Comparison of ENCODE assay signal across 23 cellular contexts in the genomic region with DNA sequence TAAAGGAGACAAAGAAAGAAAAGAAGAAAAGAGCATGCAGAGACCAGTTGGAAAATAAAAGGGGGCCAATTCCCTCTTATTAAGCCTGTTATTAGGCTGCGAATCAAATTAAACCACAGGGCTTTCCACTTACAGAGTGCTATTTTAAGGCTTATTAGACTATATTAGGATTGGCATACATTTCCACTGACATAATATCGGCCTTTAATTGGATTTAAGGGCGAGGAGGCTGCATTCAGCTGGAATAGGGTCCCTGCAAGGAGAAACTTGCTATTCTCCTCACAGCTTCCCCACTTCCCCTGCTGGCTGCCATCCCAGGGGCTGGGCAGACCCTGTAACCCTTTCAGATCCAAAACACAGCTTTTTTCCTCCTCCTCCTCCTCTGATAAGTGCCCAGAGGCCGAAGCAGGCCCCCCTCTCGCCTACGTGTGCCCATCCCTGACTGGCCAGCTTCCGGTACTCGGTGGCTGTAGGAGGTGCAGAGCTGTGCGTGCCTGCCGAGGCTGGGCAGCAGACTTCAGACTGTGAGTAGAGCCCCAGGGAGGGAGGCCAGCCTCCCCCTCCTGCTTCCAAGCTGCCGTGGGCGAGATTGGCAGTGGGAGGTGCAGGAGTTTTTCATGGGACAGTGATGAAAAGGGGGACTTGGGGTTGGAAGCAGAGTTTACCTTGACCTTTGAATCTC.
DNase-seq lines count a peak whose midpoint lies in the region; ATAC-seq and TF ChIP-seq lines count a peak whose summit lies in the region.
"Had no signal": no experiment of that assay in that cellular context is flagged by ENCODE, and none has a peak within 500 bp of the region (broad histone marks: within the 10 kb centered on the region; RNA-seq: fewer than 3 reads in every experiment).

No MANE protein-coding gene starts in this region.

- no peak for TF ChIP-seq CTCF in heart right ventricle (IDR thresholded peaks at IDR 0.05)
- no peak for TF ChIP-seq CTCF in omental fat pad (IDR thresholded peaks at IDR 0.05)
- no peak for TF ChIP-seq CTCF in RWPE1 (conservative IDR thresholded peaks at IDR 0.05; ENCODE audit: low read depth)

- CTCF ChIA-PET in RWPE1 (lab: Yijun Ruan, JAX), result interaction anchor here (0.6 kb wide), 1 partner anchor 16 kb away, joined by 3 read pairs; no protein-coding TSS in a partner anchor

- WGBS in heart right ventricle, 2 donors, result 23 to 30% methylated on average over 12 of the region's 12 CpGs

- intact Hi-C loops in heart right ventricle (cut with DNase I), result no loop called here

- H3K4me3 ChIP-seq in heart right ventricle, result peak overlapping the region in 3 of 10 donors; percentile 3 to 18 (median 14)
- H3K4me3 ChIP-seq: A549, adrenal gland, pancreas, vagina had no signal

- H3K9me3 ChIP-seq in heart right ventricle, result no peaks in the 10 kb centered on the region
- H3K9me3 ChIP-seq: adrenal gland, pancreas, vagina had no signal

- peaks cover 3 to 25% (median 13%) of the 10 kb centered on the region in 9 donors for H3K4me1 ChIP-seq in heart right ventricle
- H3K4me1 ChIP-seq: A549, pancreas had no signal

- POLR2A ChIA-PET in RWPE1 (lab: Yijun Ruan, JAX; ENCODE audit: low non-redundant PET), result interaction anchor here (0.6 kb wide), 1 partner anchor 66 kb away, joined by 3 read pairs; no protein-coding TSS in a partner anchor

- H3K27ac ChIP-seq in heart right ventricle (no peak overlapping the region), RWPE1 (no peak overlapping the region)
- H3K27ac ChIP-seq: A549, pancreas, vagina had no signal

- no peaks in the 10 kb centered on the region for H3K36me3 ChIP-seq in heart right ventricle
- H3K36me3 ChIP-seq: adrenal gland, pancreas, vagina had no signal

- DNase-seq in AG08396 (ENCODE audit: low spot score), result peak; percentile 13
- DNase-seq in heart right ventricle, result no peak
- DNase-seq in omental fat pad (ENCODE audit: low spot score), result no peak
- DNase-seq in RWPE1 (ENCODE audit: low spot score), result no peak
- no peak for DNase-seq in NCI-H2171 (lab: John Stamatoyannopoulos, UW)
- no peak for DNase-seq in RPMI8226
- DNase-seq: activated CD4-positive, alpha-beta T cell treated with anti-CD3 and anti-CD28 coated beads for 36 hours; activated CD8-positive, alpha-beta memory T cell treated with anti-CD3 and anti-CD28 coated beads, Interleukin-2, amount 50 U/mL, for 4 hours; activated effector memory CD4-positive, alpha-beta T cell treated with Interleukin-2 at 50 U/mL for 16 hours; adrenal gland; CD4-positive, CD25-positive, alpha-beta regulatory T cell; DMS 273 treated with DMSO at 0.1 percent for 48 hours; effector CD8-positive, alpha-beta T cell; NCI-H187; NCI-H226; pancreas; stimulated activated CD4-positive, alpha-beta T cell treated with anti-CD3 and anti-CD28 coated beads, Interleukin-2, amount 100 ng/mL, for 24 hours; stimulated activated naive CD8-positive, alpha-beta T cell treated with anti-CD3 and anti-CD28 coated beads, Interleukin-15, amount 100 ng/mL, for 72 hours had no signal

- ATAC-seq in SK-N-SH treated with all-trans-retinoic acid at 6 μM for 48 hours (peak; percentile 38), heart right ventricle (peak in 6 of 8 donors; percentile 25 to 66 (median 56)), omental fat pad (ENCODE audit: low FRiP score) (peak; percentile 22), HG03439 (IDR thresholded peaks at IDR 0.05; ENCODE audit: unreplicated experiment) (no peak)
- ATAC-seq: A549; activated CD4-positive, alpha-beta T cell treated with anti-CD3 and anti-CD28 coated beads for 36 hours; esophagus mucosa; stimulated activated naive CD8-positive, alpha-beta T cell treated with anti-CD3 and anti-CD28 coated beads, Interleukin-15, amount 100 ng/mL, for 72 hours had no signal

- H3K27me3 ChIP-seq in heart right ventricle, result peaks cover 0 to under 1% (median 0%) of the 10 kb centered on the region in 7 donors
- H3K27me3 ChIP-seq: pancreas, vagina had no signal

TF ChIP-seq in SK-N-SH treated with all-trans-retinoic acid at 6 μM for 48 hours, 23 proteins besides CTCF, POLR2A, EP300 and RAD21:
- TF ChIP-seq, protein P1, sequence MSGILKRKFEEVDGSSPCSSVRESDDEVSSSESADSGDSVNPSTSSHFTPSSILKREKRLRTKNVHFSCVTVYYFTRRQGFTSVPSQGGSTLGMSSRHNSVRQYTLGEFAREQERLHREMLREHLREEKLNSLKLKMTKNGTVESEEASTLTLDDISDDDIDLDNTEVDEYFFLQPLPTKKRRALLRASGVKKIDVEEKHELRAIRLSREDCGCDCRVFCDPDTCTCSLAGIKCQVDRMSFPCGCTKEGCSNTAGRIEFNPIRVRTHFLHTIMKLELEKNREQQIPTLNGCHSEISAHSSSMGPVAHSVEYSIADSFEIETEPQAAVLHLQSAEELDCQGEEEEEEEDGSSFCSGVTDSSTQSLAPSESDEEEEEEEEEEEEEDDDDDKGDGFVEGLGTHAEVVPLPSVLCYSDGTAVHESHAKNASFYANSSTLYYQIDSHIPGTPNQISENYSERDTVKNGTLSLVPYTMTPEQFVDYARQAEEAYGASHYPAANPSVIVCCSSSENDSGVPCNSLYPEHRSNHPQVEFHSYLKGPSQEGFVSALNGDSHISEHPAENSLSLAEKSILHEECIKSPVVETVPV (CRISPR knock-in tag; IDR thresholded peaks at IDR 0.05), result no peak
- TF ChIP-seq CSDC2 (CRISPR knock-in tag; IDR thresholded peaks at IDR 0.05) (no peak), ESRRG (CRISPR knock-in tag; IDR thresholded peaks at IDR 0.05) (0 out of 2 replicates have a peak, but pooled peaks have one; percentile 40), OSR1 (CRISPR knock-in tag; IDR thresholded peaks at IDR 0.05) (no peak), BACH2 (CRISPR knock-in tag; IDR thresholded peaks at IDR 0.05; ENCODE audit: borderline replicate concordance) (no peak), SNAI2 (CRISPR knock-in tag; IDR thresholded peaks at IDR 0.05) (peak; percentile 62; the same call in 1 of the 2 replicates), ISL1 (CRISPR knock-in tag; IDR thresholded peaks at IDR 0.05) (peak; percentile 89), ZFP3 (CRISPR knock-in tag; IDR thresholded peaks at IDR 0.05) (no peak)
- TF ChIP-seq, protein P2, sequence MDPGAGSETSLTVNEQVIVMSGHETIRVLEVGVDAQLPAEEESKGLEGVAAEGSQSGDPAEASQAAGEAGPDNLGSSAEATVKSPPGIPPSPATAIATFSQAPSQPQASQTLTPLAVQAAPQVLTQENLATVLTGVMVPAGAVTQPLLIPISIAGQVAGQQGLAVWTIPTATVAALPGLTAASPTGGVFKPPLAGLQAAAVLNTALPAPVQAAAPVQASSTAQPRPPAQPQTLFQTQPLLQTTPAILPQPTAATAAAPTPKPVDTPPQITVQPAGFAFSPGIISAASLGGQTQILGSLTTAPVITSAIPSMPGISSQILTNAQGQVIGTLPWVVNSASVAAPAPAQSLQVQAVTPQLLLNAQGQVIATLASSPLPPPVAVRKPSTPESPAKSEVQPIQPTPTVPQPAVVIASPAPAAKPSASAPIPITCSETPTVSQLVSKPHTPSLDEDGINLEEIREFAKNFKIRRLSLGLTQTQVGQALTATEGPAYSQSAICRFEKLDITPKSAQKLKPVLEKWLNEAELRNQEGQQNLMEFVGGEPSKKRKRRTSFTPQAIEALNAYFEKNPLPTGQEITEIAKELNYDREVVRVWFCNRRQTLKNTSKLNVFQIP (CRISPR knock-in tag; IDR thresholded peaks at IDR 0.05; ENCODE audit: borderline replicate concordance, low read depth), result no peak; the same call in 1 of the 2 replicates
- TF ChIP-seq, protein P3, sequence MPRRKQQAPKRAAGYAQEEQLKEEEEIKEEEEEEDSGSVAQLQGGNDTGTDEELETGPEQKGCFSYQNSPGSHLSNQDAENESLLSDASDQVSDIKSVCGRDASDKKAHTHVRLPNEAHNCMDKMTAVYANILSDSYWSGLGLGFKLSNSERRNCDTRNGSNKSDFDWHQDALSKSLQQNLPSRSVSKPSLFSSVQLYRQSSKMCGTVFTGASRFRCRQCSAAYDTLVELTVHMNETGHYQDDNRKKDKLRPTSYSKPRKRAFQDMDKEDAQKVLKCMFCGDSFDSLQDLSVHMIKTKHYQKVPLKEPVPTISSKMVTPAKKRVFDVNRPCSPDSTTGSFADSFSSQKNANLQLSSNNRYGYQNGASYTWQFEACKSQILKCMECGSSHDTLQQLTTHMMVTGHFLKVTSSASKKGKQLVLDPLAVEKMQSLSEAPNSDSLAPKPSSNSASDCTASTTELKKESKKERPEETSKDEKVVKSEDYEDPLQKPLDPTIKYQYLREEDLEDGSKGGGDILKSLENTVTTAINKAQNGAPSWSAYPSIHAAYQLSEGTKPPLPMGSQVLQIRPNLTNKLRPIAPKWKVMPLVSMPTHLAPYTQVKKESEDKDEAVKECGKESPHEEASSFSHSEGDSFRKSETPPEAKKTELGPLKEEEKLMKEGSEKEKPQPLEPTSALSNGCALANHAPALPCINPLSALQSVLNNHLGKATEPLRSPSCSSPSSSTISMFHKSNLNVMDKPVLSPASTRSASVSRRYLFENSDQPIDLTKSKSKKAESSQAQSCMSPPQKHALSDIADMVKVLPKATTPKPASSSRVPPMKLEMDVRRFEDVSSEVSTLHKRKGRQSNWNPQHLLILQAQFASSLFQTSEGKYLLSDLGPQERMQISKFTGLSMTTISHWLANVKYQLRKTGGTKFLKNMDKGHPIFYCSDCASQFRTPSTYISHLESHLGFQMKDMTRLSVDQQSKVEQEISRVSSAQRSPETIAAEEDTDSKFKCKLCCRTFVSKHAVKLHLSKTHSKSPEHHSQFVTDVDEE (CRISPR knock-in tag; IDR thresholded peaks at IDR 0.05), result no peak
- TF ChIP-seq, protein P4, sequence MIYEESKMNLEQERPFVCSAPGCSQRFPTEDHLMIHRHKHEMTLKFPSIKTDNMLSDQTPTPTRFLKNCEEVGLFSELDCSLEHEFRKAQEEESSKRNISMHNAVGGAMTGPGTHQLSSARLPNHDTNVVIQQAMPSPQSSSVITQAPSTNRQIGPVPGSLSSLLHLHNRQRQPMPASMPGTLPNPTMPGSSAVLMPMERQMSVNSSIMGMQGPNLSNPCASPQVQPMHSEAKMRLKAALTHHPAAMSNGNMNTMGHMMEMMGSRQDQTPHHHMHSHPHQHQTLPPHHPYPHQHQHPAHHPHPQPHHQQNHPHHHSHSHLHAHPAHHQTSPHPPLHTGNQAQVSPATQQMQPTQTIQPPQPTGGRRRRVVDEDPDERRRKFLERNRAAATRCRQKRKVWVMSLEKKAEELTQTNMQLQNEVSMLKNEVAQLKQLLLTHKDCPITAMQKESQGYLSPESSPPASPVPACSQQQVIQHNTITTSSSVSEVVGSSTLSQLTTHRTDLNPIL (CRISPR knock-in tag; IDR thresholded peaks at IDR 0.05; ENCODE audit: low read depth), result peak; percentile 78
